8 cellular contexts compared by ENCODE assay signal in the genomic region with DNA sequence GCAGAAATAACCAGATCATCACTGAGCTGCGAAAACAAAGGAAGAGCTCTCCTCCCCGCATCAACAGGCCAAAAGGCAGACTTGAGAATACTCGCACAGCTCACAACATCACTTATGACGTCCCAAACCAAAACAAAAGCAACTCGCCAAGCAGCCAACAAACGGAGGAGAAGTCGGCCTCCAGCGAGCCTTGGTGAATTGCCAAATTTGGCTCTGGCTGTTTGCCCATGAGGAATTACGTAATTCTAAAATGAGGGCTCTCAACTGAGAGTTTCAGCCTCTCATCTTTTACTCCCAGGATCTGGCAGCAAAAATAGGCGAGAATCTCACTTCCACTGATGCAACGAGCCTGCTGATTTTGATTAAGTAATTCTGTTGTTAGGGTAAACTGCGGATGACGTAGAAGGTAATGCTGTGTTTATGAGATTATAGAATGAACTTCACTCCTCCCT. TPM values are rescaled to one million over a fixed set of nuclear protein-coding genes. Genes with fewer than 3 reads are reported as not detected.
DNase-seq lines count a peak whose midpoint lies in the region; ATAC-seq and TF ChIP-seq lines count a peak whose summit lies in the region.

No MANE protein-coding gene starts in this region.

- no peaks in the 10 kb centered on the region for H3K9me3 ChIP-seq in HEK293 (ENCODE audit: control insufficient read depth, insufficient read depth, low read depth, low read length)

- POLR2A ChIA-PET in HEK293 (lab: Yijun Ruan, JAX), result interaction anchor here (1.7 kb wide), 1 partner anchor 10 kb away, joined by 4 read pairs; no protein-coding TSS in a partner anchor

- DNase-seq in SHP77 treated with DMSO at 0.1 percent for 48 hours (lab: John Stamatoyannopoulos, UW), result peak; percentile 23
- peak; percentile 73 for DNase-seq in Right ventricle myocardium superior
- DNase-seq in sciatic nerve (ENCODE audit: low spot score), result peak; percentile 93
- DNase-seq in NCI-H187 treated with DMSO at 0.1 percent for 48 hours (lab: John Stamatoyannopoulos, UW), result no peak

- peaks cover 15% of the 10 kb centered on the region for H3K4me1 ChIP-seq in HEK293 (ENCODE audit: control insufficient read depth, insufficient read depth, low read length)

- H3K4me3 ChIP-seq in HEK293 (ENCODE audit: low read depth, low read length), result no peak overlapping the region

- H3K36me3 ChIP-seq in HEK293 (ENCODE audit: control insufficient read depth in 2 of 2, insufficient read depth in 1 of 2, low read length in 2 of 2), result no peaks in the 10 kb centered on the region

- TF ChIP-seq CTCF in HEK293 (tag by site-specific recombination; IDR thresholded peaks at IDR 0.05), result no peak

- no peak overlapping the region for H3K27ac ChIP-seq in HEK293 (ENCODE audit: extremely low read depth, low read depth, low read length)

- CTCF ChIA-PET in HEK293 (lab: Yijun Ruan, JAX), result no interaction called here

- ATAC-seq in Right ventricle myocardium superior (ENCODE audit: poor library complexity), result peak; percentile 95
- ATAC-seq in sciatic nerve, result peak; percentile 97
- ATAC-seq in HG03354 (IDR thresholded peaks at IDR 0.05; ENCODE audit: poor library complexity, severe bottlenecking, unreplicated experiment), result no peak
- no peak for ATAC-seq in HG03025 (IDR thresholded peaks at IDR 0.05; ENCODE audit: low FRiP score, unreplicated experiment)
- no peak for ATAC-seq in HG02610 (IDR thresholded peaks at IDR 0.05; ENCODE audit: unreplicated experiment)

- intact Hi-C loops in Right ventricle myocardium superior (cut with DNase I) (no loop called here), sciatic nerve (cut with DNase I) (no loop called here)

TF ChIP-seq in HEK293, 187 proteins besides CTCF, POLR2A, EP300 and RAD21 (continues in another document):
- TF ChIP-seq, protein P1, sequence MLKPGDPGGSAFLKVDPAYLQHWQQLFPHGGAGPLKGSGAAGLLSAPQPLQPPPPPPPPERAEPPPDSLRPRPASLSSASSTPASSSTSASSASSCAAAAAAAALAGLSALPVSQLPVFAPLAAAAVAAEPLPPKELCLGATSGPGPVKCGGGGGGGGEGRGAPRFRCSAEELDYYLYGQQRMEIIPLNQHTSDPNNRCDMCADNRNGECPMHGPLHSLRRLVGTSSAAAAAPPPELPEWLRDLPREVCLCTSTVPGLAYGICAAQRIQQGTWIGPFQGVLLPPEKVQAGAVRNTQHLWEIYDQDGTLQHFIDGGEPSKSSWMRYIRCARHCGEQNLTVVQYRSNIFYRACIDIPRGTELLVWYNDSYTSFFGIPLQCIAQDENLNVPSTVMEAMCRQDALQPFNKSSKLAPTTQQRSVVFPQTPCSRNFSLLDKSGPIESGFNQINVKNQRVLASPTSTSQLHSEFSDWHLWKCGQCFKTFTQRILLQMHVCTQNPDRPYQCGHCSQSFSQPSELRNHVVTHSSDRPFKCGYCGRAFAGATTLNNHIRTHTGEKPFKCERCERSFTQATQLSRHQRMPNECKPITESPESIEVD (tag by site-specific recombination; IDR thresholded peaks at IDR 0.05), result peak; percentile 65
- TF ChIP-seq GLI2 (tag by site-specific recombination; IDR thresholded peaks at IDR 0.05; ENCODE audit: borderline replicate concordance, low read depth), result no peak
- TF ChIP-seq, protein P2, sequence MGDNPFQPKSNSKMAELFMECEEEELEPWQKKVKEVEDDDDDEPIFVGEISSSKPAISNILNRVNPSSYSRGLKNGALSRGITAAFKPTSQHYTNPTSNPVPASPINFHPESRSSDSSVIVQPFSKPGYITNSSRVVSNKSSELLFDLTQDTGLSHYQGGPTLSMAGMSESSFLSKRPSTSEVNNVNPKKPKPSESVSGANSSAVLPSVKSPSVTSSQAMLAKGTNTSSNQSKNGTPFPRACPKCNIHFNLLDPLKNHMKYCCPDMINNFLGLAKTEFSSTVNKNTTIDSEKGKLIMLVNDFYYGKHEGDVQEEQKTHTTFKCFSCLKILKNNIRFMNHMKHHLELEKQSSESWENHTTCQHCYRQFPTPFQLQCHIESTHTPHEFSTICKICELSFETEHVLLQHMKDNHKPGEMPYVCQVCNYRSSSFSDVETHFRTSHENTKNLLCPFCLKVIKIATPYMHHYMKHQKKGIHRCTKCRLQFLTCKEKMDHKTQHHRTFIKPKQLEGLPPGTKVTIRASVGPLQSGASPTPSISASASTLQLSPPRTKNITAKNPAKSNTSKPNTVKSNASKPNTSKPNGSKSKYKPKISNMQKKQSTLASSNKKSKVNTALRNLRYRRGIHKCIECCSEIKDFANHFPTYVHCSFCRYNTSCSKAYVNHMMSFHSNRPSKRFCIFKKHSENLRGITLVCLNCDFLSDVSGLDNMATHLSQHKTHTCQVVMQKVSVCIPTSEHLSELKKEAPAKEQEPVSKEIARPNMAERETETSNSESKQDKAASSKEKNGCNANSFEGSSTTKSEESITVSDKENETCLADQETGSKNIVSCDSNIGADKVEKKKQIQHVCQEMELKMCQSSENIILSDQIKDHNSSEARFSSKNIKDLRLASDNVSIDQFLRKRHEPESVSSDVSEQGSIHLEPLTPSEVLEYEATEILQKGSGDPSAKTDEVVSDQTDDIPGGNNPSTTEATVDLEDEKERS (tag by site-specific recombination; IDR thresholded peaks at IDR 0.05), result no peak
- TF ChIP-seq, protein P3, sequence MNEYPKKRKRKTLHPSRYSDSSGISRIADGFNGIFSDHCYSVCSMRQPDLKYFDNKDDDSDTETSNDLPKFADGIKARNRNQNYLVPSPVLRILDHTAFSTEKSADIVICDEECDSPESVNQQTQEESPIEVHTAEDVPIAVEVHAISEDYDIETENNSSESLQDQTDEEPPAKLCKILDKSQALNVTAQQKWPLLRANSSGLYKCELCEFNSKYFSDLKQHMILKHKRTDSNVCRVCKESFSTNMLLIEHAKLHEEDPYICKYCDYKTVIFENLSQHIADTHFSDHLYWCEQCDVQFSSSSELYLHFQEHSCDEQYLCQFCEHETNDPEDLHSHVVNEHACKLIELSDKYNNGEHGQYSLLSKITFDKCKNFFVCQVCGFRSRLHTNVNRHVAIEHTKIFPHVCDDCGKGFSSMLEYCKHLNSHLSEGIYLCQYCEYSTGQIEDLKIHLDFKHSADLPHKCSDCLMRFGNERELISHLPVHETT (tag by site-specific recombination; IDR thresholded peaks at IDR 0.05), result 0 out of 2 replicates have a peak, but pooled peaks have one; percentile 36
- TF ChIP-seq ZNF394 (tag by site-specific recombination; IDR thresholded peaks at IDR 0.05; ENCODE audit: borderline replicate concordance), result peak; percentile 41; the same call in 1 of the 2 replicates
- peak; percentile 83 for TF ChIP-seq ZNF10 (tag by site-specific recombination; IDR thresholded peaks at IDR 0.05)
- TF ChIP-seq ZNF677 (tag by site-specific recombination; IDR thresholded peaks at IDR 0.05), result no peak
- TF ChIP-seq ZNF596 (tag by site-specific recombination; IDR thresholded peaks at IDR 0.05), result no peak
- TF ChIP-seq, protein P4, sequence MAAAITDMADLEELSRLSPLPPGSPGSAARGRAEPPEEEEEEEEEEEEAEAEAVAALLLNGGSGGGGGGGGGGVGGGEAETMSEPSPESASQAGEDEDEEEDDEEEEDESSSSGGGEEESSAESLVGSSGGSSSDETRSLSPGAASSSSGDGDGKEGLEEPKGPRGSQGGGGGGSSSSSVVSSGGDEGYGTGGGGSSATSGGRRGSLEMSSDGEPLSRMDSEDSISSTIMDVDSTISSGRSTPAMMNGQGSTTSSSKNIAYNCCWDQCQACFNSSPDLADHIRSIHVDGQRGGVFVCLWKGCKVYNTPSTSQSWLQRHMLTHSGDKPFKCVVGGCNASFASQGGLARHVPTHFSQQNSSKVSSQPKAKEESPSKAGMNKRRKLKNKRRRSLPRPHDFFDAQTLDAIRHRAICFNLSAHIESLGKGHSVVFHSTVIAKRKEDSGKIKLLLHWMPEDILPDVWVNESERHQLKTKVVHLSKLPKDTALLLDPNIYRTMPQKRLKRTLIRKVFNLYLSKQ (tag by site-specific recombination; IDR thresholded peaks at IDR 0.05; ENCODE audit: borderline replicate concordance), result no peak
- TF ChIP-seq SCRT2 (tag by site-specific recombination; IDR thresholded peaks at IDR 0.05), result peak; percentile 96
- TF ChIP-seq ZFHX2 (tag by site-specific recombination; conservative IDR thresholded peaks at IDR 0.05), result no peak
- peak; percentile 84 for TF ChIP-seq ZNF341 (tag by site-specific recombination; IDR thresholded peaks at IDR 0.05; ENCODE audit: low read depth)
- TF ChIP-seq ZNF416 (tag by site-specific recombination; IDR thresholded peaks at IDR 0.05), result no peak
- no peak for TF ChIP-seq ZNF311 (tag by site-specific recombination; IDR thresholded peaks at IDR 0.05; ENCODE audit: borderline replicate concordance)
- TF ChIP-seq ZNF292 (tag by site-specific recombination; IDR thresholded peaks at IDR 0.05; ENCODE audit: borderline replicate concordance, low read depth), result no peak
- no peak for TF ChIP-seq YY1 (tag by site-specific recombination; IDR thresholded peaks at IDR 0.05)
- TF ChIP-seq ZNF843 (tag by site-specific recombination; IDR thresholded peaks at IDR 0.05), result 0 out of 2 replicates have a peak, but pooled peaks have one; percentile 19
- TF ChIP-seq ZSCAN23 (tag by site-specific recombination; IDR thresholded peaks at IDR 0.05), result no peak
- TF ChIP-seq OVOL3 (tag by site-specific recombination; IDR thresholded peaks at IDR 0.05), result no peak
- no peak for TF ChIP-seq ZBTB48 (tag by site-specific recombination; IDR thresholded peaks at IDR 0.05)
- TF ChIP-seq, protein P5, sequence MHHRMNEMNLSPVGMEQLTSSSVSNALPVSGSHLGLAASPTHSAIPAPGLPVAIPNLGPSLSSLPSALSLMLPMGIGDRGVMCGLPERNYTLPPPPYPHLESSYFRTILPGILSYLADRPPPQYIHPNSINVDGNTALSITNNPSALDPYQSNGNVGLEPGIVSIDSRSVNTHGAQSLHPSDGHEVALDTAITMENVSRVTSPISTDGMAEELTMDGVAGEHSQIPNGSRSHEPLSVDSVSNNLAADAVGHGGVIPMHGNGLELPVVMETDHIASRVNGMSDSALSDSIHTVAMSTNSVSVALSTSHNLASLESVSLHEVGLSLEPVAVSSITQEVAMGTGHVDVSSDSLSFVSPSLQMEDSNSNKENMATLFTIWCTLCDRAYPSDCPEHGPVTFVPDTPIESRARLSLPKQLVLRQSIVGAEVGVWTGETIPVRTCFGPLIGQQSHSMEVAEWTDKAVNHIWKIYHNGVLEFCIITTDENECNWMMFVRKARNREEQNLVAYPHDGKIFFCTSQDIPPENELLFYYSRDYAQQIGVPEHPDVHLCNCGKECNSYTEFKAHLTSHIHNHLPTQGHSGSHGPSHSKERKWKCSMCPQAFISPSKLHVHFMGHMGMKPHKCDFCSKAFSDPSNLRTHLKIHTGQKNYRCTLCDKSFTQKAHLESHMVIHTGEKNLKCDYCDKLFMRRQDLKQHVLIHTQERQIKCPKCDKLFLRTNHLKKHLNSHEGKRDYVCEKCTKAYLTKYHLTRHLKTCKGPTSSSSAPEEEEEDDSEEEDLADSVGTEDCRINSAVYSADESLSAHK (tag by site-specific recombination; IDR thresholded peaks at IDR 0.05), result peak; percentile 71
- peak; percentile 81; the same call in 1 of the 2 replicates for TF ChIP-seq ZNF324 (tag by site-specific recombination; IDR thresholded peaks at IDR 0.05)

RNA-seq across cellular contexts. Expression of a gene that starts 51.7 kb away (rescaled TPM):
- total RNA-seq in Right ventricle myocardium superior (6.3 TPM), sciatic nerve (35.4 TPM)

Comparison
In these comparisons a context has a peak if more than half of its experiments do, and no peak if none do; other contexts are left out.
1. ATAC-seq: peak in Right ventricle myocardium superior (single experiment) and sciatic nerve (single experiment); none in HG03354 (single experiment), HG03025 (single experiment) and HG02610 (single experiment).